9 cellular contexts compared by ENCODE assay signal in the genomic region with DNA sequence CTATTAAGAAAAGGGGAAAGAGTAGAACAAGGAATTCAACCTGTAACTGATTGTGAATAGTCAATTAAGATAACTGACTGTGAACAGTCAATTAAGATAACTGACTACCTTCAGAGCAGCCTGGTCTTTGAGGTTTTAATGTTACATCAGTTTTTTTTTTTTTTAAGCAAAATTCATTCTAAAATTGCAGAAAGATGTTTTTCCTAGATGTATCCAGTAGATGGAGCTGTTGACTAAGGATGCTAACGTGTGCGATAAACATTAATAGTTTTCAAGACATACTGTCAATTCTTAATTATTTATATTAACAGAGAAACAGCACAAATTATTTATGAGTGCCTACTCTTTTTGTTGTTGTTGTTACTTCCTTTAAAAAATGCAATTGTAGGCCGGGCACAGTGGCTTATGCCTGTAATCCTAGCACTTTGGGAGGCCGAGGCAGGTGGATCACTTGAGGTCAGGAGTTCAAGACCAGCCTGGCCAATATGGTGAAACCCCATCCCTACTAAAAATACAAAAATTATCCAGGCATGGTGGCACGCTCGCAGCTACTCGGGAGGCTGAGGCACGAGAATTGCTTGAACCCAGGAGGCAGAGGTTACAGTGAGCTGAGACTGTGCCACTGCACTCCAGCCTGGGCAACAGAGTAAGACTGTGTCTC. TPM values are rescaled to one million over a fixed set of nuclear protein-coding genes. Genes with fewer than 3 reads are reported as not detected.
DNase-seq lines count a peak whose midpoint lies in the region; FAIRE-seq and TF ChIP-seq lines count a peak whose summit lies in the region.
"Not testable (repeated sequence)": the region's sequence is repeated elsewhere in the genome, so short reads cannot be mapped to it uniquely, and the experiment has no call there.
"Had no signal": no experiment of that assay in that cellular context is flagged by ENCODE, and none has a peak within 500 bp of the region (broad histone marks: within the 10 kb centered on the region; RNA-seq: fewer than 3 reads in every experiment).

No MANE protein-coding gene starts in this region.

- not testable (repeated sequence) for H3K9me3 ChIP-seq in MM.1S (replicated peaks; ENCODE audit: insufficient read depth, low read length); PC-9 (ENCODE audit: insufficient read depth, low read depth); endodermal cell (ENCODE audit: control insufficient read depth, low read length); keratinocyte (ENCODE audit: control insufficient read depth, low read depth, low read length)

- intact Hi-C loops in PC-9 (cut with micrococcal nuclease; ENCODE audit: unreplicated experiment) = loop anchor here (10.0 kb wide), 2 partner anchors 965 to 1035 kb away; no protein-coding TSS in a partner anchor

- not testable (repeated sequence) for H3K4me1 ChIP-seq in MM.1S (ENCODE audit: low read length); endodermal cell (ENCODE audit: control insufficient read depth, insufficient read depth, low read length); keratinocyte (ENCODE audit: control insufficient read depth, extremely low read depth, insufficient read depth, low read length)
- H3K4me1 ChIP-seq in PC-9 (replicated peaks; ENCODE audit: insufficient read depth) = peaks cover 12% of the 10 kb centered on the region

- H3K27me3 ChIP-seq in MM.1S (replicated peaks; ENCODE audit: insufficient read depth, low read length); PC-9 (ENCODE audit: insufficient read depth, low read depth); keratinocyte (ENCODE audit: control insufficient read depth, extremely low read depth, insufficient read depth, low read length): not testable (repeated sequence)
- peaks cover 24% of the 10 kb centered on the region for H3K27me3 ChIP-seq in endodermal cell (ENCODE audit: control insufficient read depth, insufficient read depth, low read length, poor library complexity, severe bottlenecking)

- H3K9me3 Mint-ChIP-seq in activated T-cell treated with anti-CD3 and anti-CD28 coated beads, Interleukin-2, amount 50 U/mL, for 24 hours; endodermal cell: not testable (repeated sequence)

- H3K27ac ChIP-seq in MM.1S (ENCODE audit: low read length); PC-9; endodermal cell (ENCODE audit: low read depth, low read length); keratinocyte (ENCODE audit: control insufficient read depth, insufficient read depth, low read length): not testable (repeated sequence)

- H3K79me2 ChIP-seq in MM.1S (ENCODE audit: low read length); PC-9 (ENCODE audit: low read depth); keratinocyte (ENCODE audit: control insufficient read depth, insufficient read depth, low read length): not testable (repeated sequence)

- FAIRE-seq in keratinocyte (lab: Jason Lieb, UNC) = not testable (repeated sequence)

- not testable (repeated sequence) for H4K20me1 ChIP-seq in MM.1S (ENCODE audit: insufficient read depth, low read length); PC-9 (ENCODE audit: insufficient read depth); keratinocyte (ENCODE audit: control insufficient read depth, extremely low read depth, insufficient read depth, low read length)

- WGBS in endodermal cell (ENCODE audit: insufficient coverage in 1 of 2, insufficient read length in 1 of 2), 2 experiments = 89 to 98% methylated on average over 4 to 8 of the region's 8 CpGs

- H3K4me3 ChIP-seq in AG09309 (ENCODE audit: control insufficient read depth, low read depth, low read length); MM.1S (ENCODE audit: low read length); PC-9; endodermal cell (ENCODE audit: low read length); keratinocyte (ENCODE audit: control insufficient read depth in 2 of 3, extremely low read depth in 1 of 3, insufficient read depth in 2 of 3, low read depth in 1 of 3, low read length in 3 of 3): not testable (repeated sequence)

- not testable (repeated sequence) for H3K27me3 Mint-ChIP-seq in activated T-cell treated with anti-CD3 and anti-CD28 coated beads, Interleukin-2, amount 50 U/mL, for 24 hours
- H3K27me3 Mint-ChIP-seq in endodermal cell (ENCODE audit: insufficient read depth) = peaks cover 21% of the 10 kb centered on the region

- H3K4me2 ChIP-seq in MM.1S (ENCODE audit: low read depth, low read length); PC-9; keratinocyte (ENCODE audit: control insufficient read depth, extremely low read depth, insufficient read depth, low read depth, low read length): not testable (repeated sequence)

- H3K27ac Mint-ChIP-seq in activated T-cell treated with anti-CD3 and anti-CD28 coated beads, Interleukin-2, amount 50 U/mL, for 24 hours = peak overlapping the region; percentile 61
- not testable (repeated sequence) for H3K27ac Mint-ChIP-seq in endodermal cell

- CTCF ChIA-PET in PC-9 (lab: Charles Lee) = interaction anchor here (0.7 to 1.2 kb wide), 2 partner anchors 404 to 419 kb away, joined by 3 to 5 read pairs; no protein-coding TSS in a partner anchor

- not testable (repeated sequence) for H3K9me1 ChIP-seq in keratinocyte (ENCODE audit: control insufficient read depth, extremely low read depth, insufficient read depth, low read length)

- H3K4me1 Mint-ChIP-seq in activated T-cell treated with anti-CD3 and anti-CD28 coated beads, Interleukin-2, amount 50 U/mL, for 24 hours (ENCODE audit: low read depth) = peaks cover 17% of the 10 kb centered on the region
- H3K4me1 Mint-ChIP-seq in endodermal cell = not testable (repeated sequence)

- peak; percentile 53 for TF ChIP-seq CTCF in AG09309 (IDR thresholded peaks at IDR 0.05; ENCODE audit: control insufficient read depth, insufficient read depth, low read depth, low read length, missing control alignments)
- TF ChIP-seq CTCF in GM12872 (IDR thresholded peaks at IDR 0.05; ENCODE audit: insufficient read depth, low read depth, low read length) = peak; percentile 53
- TF ChIP-seq CTCF in MM.1S (IDR thresholded peaks at IDR 0.05; ENCODE audit: low read length) = peak; percentile 53
- peak; percentile 72 for TF ChIP-seq CTCF in PC-9 (conservative IDR thresholded peaks at IDR 0.05)
- peak; percentile 82 for TF ChIP-seq CTCF in endodermal cell (conservative IDR thresholded peaks at IDR 0.05)
- TF ChIP-seq CTCF in keratinocyte (optimal IDR thresholded peaks at IDR 0.05 in 1 of 3, IDR thresholded peaks at IDR 0.05 in 1 of 3, conservative IDR thresholded peaks at IDR 0.05 in 1 of 3; ENCODE audit: extremely low read depth in 1 of 3, insufficient read depth in 2 of 3, low read length in 3 of 3) = peak in 2 of 3 experiments; percentile 41 to 46

- peaks cover 96% of the 10 kb centered on the region for H3K36me3 Mint-ChIP-seq in activated T-cell treated with anti-CD3 and anti-CD28 coated beads, Interleukin-2, amount 50 U/mL, for 24 hours (ENCODE audit: low read depth)
- H3K36me3 Mint-ChIP-seq in endodermal cell (ENCODE audit: low read depth) = peaks cover 55% of the 10 kb centered on the region

- not testable (repeated sequence) for BruUV-seq in PC-9 (replicated peaks; lab: Mats Ljungman, UMichigan)

- H2AFZ ChIP-seq in MM.1S (ENCODE audit: low read length); PC-9; keratinocyte (ENCODE audit: control insufficient read depth, low read length): not testable (repeated sequence)

- dilution Hi-C loops in keratinocyte (cut with MboI; ENCODE audit: extremely low pct_ligation_motif_present, low sequenced_read_pairs) = loop anchor here (25.0 kb wide), 1 partner anchor 382 kb away; no protein-coding TSS in a partner anchor

- peaks cover 21% of the 10 kb centered on the region for H3K36me3 ChIP-seq in MM.1S (replicated peaks; ENCODE audit: insufficient read depth, low read length)
- H3K36me3 ChIP-seq in PC-9 (ENCODE audit: low read depth); keratinocyte (ENCODE audit: control insufficient read depth in 2 of 2, extremely low read depth in 1 of 2, insufficient read depth in 2 of 2, low read length in 2 of 2): not testable (repeated sequence)
- peaks cover 89% of the 10 kb centered on the region for H3K36me3 ChIP-seq in endodermal cell (ENCODE audit: control insufficient read depth, insufficient read depth, low read length)

- not testable (repeated sequence) for H3K9ac ChIP-seq in MM.1S (ENCODE audit: low read length); endodermal cell (ENCODE audit: extremely low read depth, low read length, poor library complexity, severe bottlenecking); keratinocyte (ENCODE audit: control insufficient read depth, extremely low read depth, insufficient read depth, low read length)

- not testable (repeated sequence) for H3K9me2 ChIP-seq in MM.1S (replicated peaks; ENCODE audit: insufficient read depth, low read length); PC-9 (ENCODE audit: insufficient read depth)

- POLR2A ChIA-PET in PC-9 (lab: Charles Lee; ENCODE audit: unreplicated experiment) = interaction anchor here (0.6 kb wide), 1 partner anchor 742 kb away, joined by 5 read pairs; no protein-coding TSS in a partner anchor

- H3F3A ChIP-seq in MM.1S (ENCODE audit: insufficient read depth, low read length); PC-9 (ENCODE audit: insufficient read depth, low read depth): not testable (repeated sequence)

- not testable (repeated sequence) for DNase-seq in AG09309 (ENCODE audit: low read depth); PC-9; activated T-cell treated with anti-CD3 and anti-CD28 coated beads, Interleukin-2, amount 50 U/mL, for 24 hours; endodermal cell; keratinocyte (ENCODE audit: low read depth, low spot score)
- peak; percentile 54 for DNase-seq in MM.1S
- DNase-seq in renal cortical epithelial cell (ENCODE audit: low read depth) = peak; percentile 47

- H3K4me3 Mint-ChIP-seq in activated T-cell treated with anti-CD3 and anti-CD28 coated beads, Interleukin-2, amount 50 U/mL, for 24 hours; endodermal cell: not testable (repeated sequence)

RNA-seq across cellular contexts. Expression of gene RPP30, which starts 8.4 kb away (rescaled TPM):
- 25.4 and 32.4 TPM in 2 replicates for total RNA-seq in PC-9 (2021)
- total RNA-seq in endodermal cell = 10 to 100 TPM; 58.3 to 62.4 TPM
- 91.0 TPM for polyA plus RNA-seq in endodermal cell (2013, experiment 1 of 2)
- 75.3 TPM for polyA plus RNA-seq in endodermal cell (2013, experiment 2 of 2)
- 26.4 to 48.6 TPM (median 34.2 TPM) in 3 replicates for polyA plus RNA-seq in keratinocyte
- polyA plus RNA-seq in keratinocyte (2011; ENCODE audit: low read depth) = 8.2 TPM
- polyA plus RNA-seq in keratinocyte (2011; cell fraction: cytosol; rRNA removed) = 23.0 and 35.5 TPM in 2 replicates
- 22.6 and 27.2 TPM in 2 replicates for polyA plus RNA-seq in keratinocyte (2011; cell fraction: nucleus; rRNA removed)
- polyA plus RNA-seq in keratinocyte (2012; ENCODE audit: low replicate concordance) = 39.2 and 41.6 TPM in 2 replicates
- 6.5 to 45.7 TPM (median 22.4 TPM) in 3 replicates for polyA minus RNA-seq in keratinocyte
- 20.9 TPM for polyA minus RNA-seq in keratinocyte (2011; cell fraction: cytosol; rRNA and poly(A)+ RNA removed)
- polyA minus RNA-seq in keratinocyte (2011; cell fraction: nucleus; rRNA and poly(A)+ RNA removed) = 14.4 and 20.7 TPM in 2 replicates
- 26.5 and 45.7 TPM in 2 replicates for total RNA-seq in renal cortical epithelial cell

RNA-seq across cellular contexts. Expression of gene HTR7, which starts 22.4 kb away (rescaled TPM):
- total RNA-seq in PC-9 (2021) (0.52 and 0.55 TPM in 2 replicates), endodermal cell (1 to 10 TPM in 1 of 2 donors, under 1 TPM in 1; 0.70 to 7.3 TPM), renal cortical epithelial cell (0.10 TPM in 1 of 2 replicates, not detected in the other)
- polyA plus RNA-seq in endodermal cell (2013, experiment 1 of 2) = 1.2 TPM
- polyA plus RNA-seq in endodermal cell (2013, experiment 2 of 2) = 0.87 TPM
- polyA plus RNA-seq in keratinocyte = 9.0 to 12.7 TPM (median 12.2 TPM) in 3 replicates
- polyA plus RNA-seq in keratinocyte (2011; ENCODE audit: low read depth) = 5.1 TPM
- 8.5 and 11.4 TPM in 2 replicates for polyA plus RNA-seq in keratinocyte (2011; cell fraction: cytosol; rRNA removed)
- 11.7 and 12.2 TPM in 2 replicates for polyA plus RNA-seq in keratinocyte (2011; cell fraction: nucleus; rRNA removed)
- polyA plus RNA-seq in keratinocyte (2012; ENCODE audit: low replicate concordance) = 6.4 and 10.8 TPM in 2 replicates
- 11.2 to 20.1 TPM (median 17.2 TPM) in 3 replicates for polyA minus RNA-seq in keratinocyte
- 9.4 TPM for polyA minus RNA-seq in keratinocyte (2011; cell fraction: cytosol; rRNA and poly(A)+ RNA removed)
- 19.1 and 29.4 TPM in 2 replicates for polyA minus RNA-seq in keratinocyte (2011; cell fraction: nucleus; rRNA and poly(A)+ RNA removed)

RNA-seq across cellular contexts. Expression of gene ANKRD1, which starts 40.7 kb away (rescaled TPM):
- 3.9 and 6.7 TPM in 2 replicates for total RNA-seq in PC-9 (2021)
- total RNA-seq in endodermal cell = 10 to 100 TPM; 19.6 to 42.6 TPM
- 40.5 TPM for polyA plus RNA-seq in endodermal cell (2013, experiment 1 of 2)
- polyA plus RNA-seq in endodermal cell (2013, experiment 2 of 2) = 73.8 TPM
- 0.06 to 0.07 TPM (median 0.07 TPM) in 3 replicates for polyA plus RNA-seq in keratinocyte
- polyA plus RNA-seq in keratinocyte (2011; ENCODE audit: low read depth) = 21.0 TPM
- polyA plus RNA-seq in keratinocyte (2011; cell fraction: cytosol; rRNA removed) = 0.05 and 0.14 TPM in 2 replicates
- polyA plus RNA-seq in keratinocyte (2011; cell fraction: nucleus; rRNA removed) = 0.20 and 0.33 TPM in 2 replicates
- 0.19 and 5.9 TPM in 2 replicates for polyA plus RNA-seq in keratinocyte (2012; ENCODE audit: low replicate concordance)
- not detected in 3 replicates for polyA minus RNA-seq in keratinocyte
- not detected for polyA minus RNA-seq in keratinocyte (2011; cell fraction: cytosol; rRNA and poly(A)+ RNA removed)
- not detected in 2 replicates for polyA minus RNA-seq in keratinocyte (2011; cell fraction: nucleus; rRNA and poly(A)+ RNA removed)
- 12.6 and 123 TPM in 2 replicates for total RNA-seq in renal cortical epithelial cell
- total RNA-seq: left colon had no signal
